ENCODE assay signal across 23 cellular contexts in genomic region chr9:33293782-33294181, GRCh38. TPM values are rescaled to one million over a fixed set of nuclear protein-coding genes. Genes with fewer than 3 reads are reported as not detected.
A peak's percentile ranks its signal among the peaks of the same experiment; 100 is the strongest.
DNase-seq lines count a peak whose midpoint lies in the region; ATAC-seq and TF ChIP-seq lines count a peak whose summit lies in the region.
"Had no signal": no experiment of that assay in that cellular context is flagged by ENCODE, and none has a peak within 500 bp of the region (broad histone marks: within the 10 kb centered on the region; RNA-seq: fewer than 3 reads in every experiment).

No MANE protein-coding gene starts in this region.

- TF ChIP-seq CTCF in CD4-positive, alpha-beta T cell (IDR thresholded peaks at IDR 0.05): no peak
- no peak for TF ChIP-seq CTCF in natural killer cell (IDR thresholded peaks at IDR 0.05)

- peaks cover 83% of the 10 kb centered on the region for H3K36me3 Mint-ChIP-seq in CD4-positive, alpha-beta T cell (ENCODE audit: low read depth)
- H3K36me3 Mint-ChIP-seq in IgD-negative memory B cell (peaks cover 9% of the 10 kb centered on the region), natural killer cell (peaks cover 29% of the 10 kb centered on the region)
- H3K36me3 Mint-ChIP-seq in activated naive CD8-positive, alpha-beta T cell treated with anti-CD3 and anti-CD28 coated beads, Interleukin-2, amount 50 U/mL, for 24 hours (ENCODE audit: low read depth): peaks cover 71% of the 10 kb centered on the region

- CTCF ChIA-PET in CD4-positive, alpha-beta T cell (lab: Charles Lee): no interaction called here

- POLR2A ChIA-PET in CD4-positive, alpha-beta T cell (lab: Charles Lee): no interaction called here

- no peaks in the 10 kb centered on the region for H3K27me3 ChIP-seq in CD4-positive, alpha-beta T cell (ENCODE audit: control insufficient read depth, insufficient read depth, low read length)
- H3K27me3 ChIP-seq: adrenal gland, testis had no signal

- H3K27me3 Mint-ChIP-seq in CD4-positive, alpha-beta T cell: no peaks in the 10 kb centered on the region
- H3K27me3 Mint-ChIP-seq in IgD-negative memory B cell (no peaks in the 10 kb centered on the region), natural killer cell (ENCODE audit: low read depth in 2 of 2) (peaks cover 0 to 3% of the 10 kb centered on the region in 2 donors)
- H3K27me3 Mint-ChIP-seq in activated naive CD8-positive, alpha-beta T cell treated with anti-CD3 and anti-CD28 coated beads, Interleukin-2, amount 50 U/mL, for 24 hours: peaks cover 3% of the 10 kb centered on the region
- H3K27me3 Mint-ChIP-seq: activated CD4-positive, alpha-beta T cell treated with anti-CD3 and anti-CD28 coated beads, Interleukin-2, amount 10 ng/mL, durations not matched to agents 7 days and 5 days had no signal

- intact Hi-C loops in CD4-positive, alpha-beta T cell (cut with DNase I, micrococcal nuclease): no loop called here
- intact Hi-C loops in natural killer cell (cut with micrococcal nuclease): loop anchor here (10.0 kb wide), 1 partner anchor 739 kb away; the partner anchor contains the start of genes SMIM27 and TOPORS

- H3K27ac Mint-ChIP-seq in CD4-positive, alpha-beta T cell: peak overlapping the region; percentile 99
- H3K27ac Mint-ChIP-seq in IgD-negative memory B cell (peak overlapping the region; percentile 10 to 97 (median 10)), natural killer cell (peak overlapping the region; percentile 100)
- H3K27ac Mint-ChIP-seq in activated naive CD8-positive, alpha-beta T cell treated with anti-CD3 and anti-CD28 coated beads, Interleukin-2, amount 50 U/mL, for 24 hours: peak overlapping the region; percentile 100

- no peaks in the 10 kb centered on the region for H3K9me3 ChIP-seq in CD4-positive, alpha-beta T cell (ENCODE audit: control insufficient read depth, low read length)
- H3K9me3 ChIP-seq: adrenal gland, lower lobe of right lung, testis had no signal

- no peak for DNase-seq in CD4-positive, alpha-beta T cell
- DNase-seq in activated naive CD8-positive, alpha-beta T cell treated with anti-CD3 and anti-CD28 coated beads, Interleukin-2, amount 50 U/mL, for 24 hours: no peak
- DNase-seq in natural killer cell (no peak), globus pallidus (ENCODE audit: low spot score) (no peak), T-helper 1 cell (no peak)
- no peak for DNase-seq in NK-92 treated with Interleukin-12 subunit alpha and Interleukin-12 subunit beta, amount 100 ng/mL, for 24 hours (lab: John Stamatoyannopoulos, UW)
- DNase-seq: activated CD4-positive, alpha-beta T cell treated with anti-CD3 and anti-CD28 coated beads, Interleukin-2, amount 10 ng/mL, durations not matched to agents 7 days and 5 days; activated T-cell treated with anti-CD3 and anti-CD28 coated beads, Interleukin-2, amount 50 U/mL, for 48 hours; AML-193; GDM1; lower lobe of right lung; NCI-H1436 treated with DMSO at 0.1 percent for 48 hours; NCI-H2171 treated with DMSO at 0.1 percent for 48 hours; stimulated activated CD4-positive, alpha-beta T cell treated with anti-CD3 and anti-CD28 coated beads, Interleukin-4, amount 100 ng/mL, for 4 hours; testis had no signal

- no peaks in the 10 kb centered on the region for H3K9me3 Mint-ChIP-seq in CD4-positive, alpha-beta T cell
- H3K9me3 Mint-ChIP-seq in IgD-negative memory B cell (no peaks in the 10 kb centered on the region), natural killer cell (no peaks in the 10 kb centered on the region)
- H3K9me3 Mint-ChIP-seq in activated naive CD8-positive, alpha-beta T cell treated with anti-CD3 and anti-CD28 coated beads, Interleukin-2, amount 50 U/mL, for 24 hours: no peaks in the 10 kb centered on the region
- H3K9me3 Mint-ChIP-seq: activated CD4-positive, alpha-beta T cell treated with anti-CD3 and anti-CD28 coated beads, Interleukin-2, amount 10 ng/mL, durations not matched to agents 7 days and 5 days had no signal

- no peak overlapping the region for H3K4me3 Mint-ChIP-seq in CD4-positive, alpha-beta T cell
- H3K4me3 Mint-ChIP-seq in IgD-negative memory B cell (peak overlapping the region in 3 of 4 donors; percentile 4 to 93 (median 73)), natural killer cell (no peak overlapping the region)
- H3K4me3 Mint-ChIP-seq in activated naive CD8-positive, alpha-beta T cell treated with anti-CD3 and anti-CD28 coated beads, Interleukin-2, amount 50 U/mL, for 24 hours: no peak overlapping the region
- H3K4me3 Mint-ChIP-seq: activated CD4-positive, alpha-beta T cell treated with anti-CD3 and anti-CD28 coated beads, Interleukin-2, amount 10 ng/mL, durations not matched to agents 7 days and 5 days had no signal

- H3K27ac ChIP-seq in CD4-positive, alpha-beta T cell (ENCODE audit: low read depth, low read length): no peak overlapping the region
- H3K27ac ChIP-seq: lower lobe of right lung, parathyroid adenoma, testis had no signal

- no peak for ATAC-seq in CD4-positive, alpha-beta T cell (ENCODE audit: poor library complexity)
- no peak for ATAC-seq in activated naive CD8-positive, alpha-beta T cell treated with anti-CD3 and anti-CD28 coated beads, Interleukin-2, amount 50 U/mL, for 24 hours
- no peak for ATAC-seq in natural killer cell
- ATAC-seq: esophagus mucosa, lower lobe of right lung, SK-N-SH treated with all-trans-retinoic acid at 6 μM for 48 hours had no signal

- H3K4me1 Mint-ChIP-seq in CD4-positive, alpha-beta T cell (ENCODE audit: low read depth): peaks cover 82% of the 10 kb centered on the region
- H3K4me1 Mint-ChIP-seq in IgD-negative memory B cell (peaks cover 62 to 69% (median 64%) of the 10 kb centered on the region in 3 donors), natural killer cell (peaks cover 66 to 70% of the 10 kb centered on the region in 2 donors)
- peaks cover 88% of the 10 kb centered on the region for H3K4me1 Mint-ChIP-seq in activated naive CD8-positive, alpha-beta T cell treated with anti-CD3 and anti-CD28 coated beads, Interleukin-2, amount 50 U/mL, for 24 hours

RNA-seq across cellular contexts. Expression of gene NFX1, which starts 3.5 kb away (rescaled TPM):
- 10 to 100 TPM; 33.1 to 34.1 TPM for total RNA-seq in CD4-positive, alpha-beta T cell
- polyA plus RNA-seq in IgD-negative memory B cell: 57.9 TPM
- 10 to 100 TPM; 33.0 to 38.8 (median 38.5) TPM for total RNA-seq in natural killer cell

RNA-seq across cellular contexts. Expression of gene CHMP5, which starts 28.9 kb away (rescaled TPM):
- 10 to 100 TPM; 17.4 to 18.6 TPM for total RNA-seq in CD4-positive, alpha-beta T cell
- polyA plus RNA-seq in IgD-negative memory B cell: 43.8 TPM
- total RNA-seq in natural killer cell: 10 to 100 TPM; 21.3 to 24.5 (median 24.0) TPM

RNA-seq across cellular contexts. Expression of gene BAG1, which starts 29.3 kb away (rescaled TPM):
- total RNA-seq in CD4-positive, alpha-beta T cell: 10 to 100 TPM; 58.0 to 61.4 TPM
- polyA plus RNA-seq in IgD-negative memory B cell: 89.3 TPM
- 100 to 1,000 TPM in 1 of 3 donors, 10 to 100 TPM in 2; 83.4 to 102 (median 93.4) TPM for total RNA-seq in natural killer cell

RNA-seq across cellular contexts. Expression of gene SPINK4, which starts 53.8 kb away (rescaled TPM):
- not detected for total RNA-seq in CD4-positive, alpha-beta T cell
- not detected for polyA plus RNA-seq in IgD-negative memory B cell
- total RNA-seq in natural killer cell: not detected
- total RNA-seq: activated CD4-positive, alpha-beta T cell treated with anti-CD3 and anti-CD28 coated beads, Interleukin-2, amount 10 ng/mL, durations not matched to agents 7 days and 5 days; cardiac septum; esophagus mucosa; LHCN-M2; lower lobe of right lung; RPMI7951; testis had no signal

Comparison
In these comparisons a context has a peak if more than half of its experiments do, and no peak if none do; other contexts are left out.
1. H3K27ac Mint-ChIP-seq: peak in every context shown above with its lines; median percentile 100 in activated naive CD8-positive, alpha-beta T cell treated with anti-CD3 and anti-CD28 coated beads, Interleukin-2, amount 50 U/mL, for 24 hours; 100 in natural killer cell; 99 in CD4-positive, alpha-beta T cell; 10 in IgD-negative memory B cell.
2. H3K4me3 Mint-ChIP-seq: peak in IgD-negative memory B cell (3 of 4); none in CD4-positive, alpha-beta T cell (single experiment), activated naive CD8-positive, alpha-beta T cell treated with anti-CD3 and anti-CD28 coated beads, Interleukin-2, amount 50 U/mL, for 24 hours (single experiment) and natural killer cell (single experiment).